ENCODE assay signal across 8 cellular contexts in genomic region chr10:71608863-71609768, GRCh38.
DNase-seq lines count a peak whose midpoint lies in the region; ATAC-seq, FAIRE-seq and TF ChIP-seq lines count a peak whose summit lies in the region.

No MANE protein-coding gene starts in this region.

- H3K4me3 Mint-ChIP-seq in activated CD8-positive, alpha-beta T cell treated with anti-CD3 and anti-CD28 coated beads, Interleukin-2, amount 10 ng/mL, durations not matched to agents 7 days and 5 days = no peak overlapping the region

- 39 to 43% methylated on average over 19 of the region's 19 CpGs for WGBS in ectodermal cell, 2 experiments

- DNase-seq in AG04450 (ENCODE audit: low read depth, low spot score) = no peak
- peak; percentile 50 for DNase-seq in GM19239 (ENCODE audit: insufficient read length, low spot score)
- peak; percentile 74 for DNase-seq in NCI-H69 (lab: John Stamatoyannopoulos, UW)
- peak; percentile 78 for DNase-seq in activated CD8-positive, alpha-beta T cell treated with anti-CD3 and anti-CD28 coated beads, Interleukin-2, amount 10 ng/mL, durations not matched to agents 7 days and 5 days
- DNase-seq in medulla oblongata (ENCODE audit: extremely low spot score) = peak; percentile 91
- DNase-seq in stimulated activated CD8-positive, alpha-beta memory T cell treated with anti-CD3 and anti-CD28 coated beads, Interleukin-15, amount 100 ng/mL, for 48 hours (ENCODE audit: low read depth in 2 of 2) = peak; percentile 40 to 41

- H3K27ac ChIP-seq in AG04450 (ENCODE audit: low read depth, low read length) (no peak overlapping the region), ectodermal cell (ENCODE audit: insufficient read depth, low read depth, low read length, poor library complexity, severe bottlenecking) (peak overlapping the region; percentile 63)

- H3K4me1 ChIP-seq in ectodermal cell (ENCODE audit: control insufficient read depth, insufficient read depth, low read length) = peaks cover 42% of the 10 kb centered on the region

- ATAC-seq in activated CD8-positive, alpha-beta T cell treated with anti-CD3 and anti-CD28 coated beads, Interleukin-2, amount 10 ng/mL, durations not matched to agents 7 days and 5 days = peak; percentile 63
- ATAC-seq in GM18498 (IDR thresholded peaks at IDR 0.05; ENCODE audit: unreplicated experiment) = no peak

- H3K9me3 ChIP-seq in AG04450 (ENCODE audit: control insufficient read depth, insufficient read depth, low read length) (no peaks in the 10 kb centered on the region), ectodermal cell (ENCODE audit: control insufficient read depth, low read length) (no peaks in the 10 kb centered on the region)

- H3K36me3 Mint-ChIP-seq in activated CD8-positive, alpha-beta T cell treated with anti-CD3 and anti-CD28 coated beads, Interleukin-2, amount 10 ng/mL, durations not matched to agents 7 days and 5 days (ENCODE audit: low read depth) = no peaks in the 10 kb centered on the region

- H3K4me3 ChIP-seq in AG04450 (ENCODE audit: low read depth, low read length) (no peak overlapping the region), ectodermal cell (ENCODE audit: insufficient read depth, low read depth, low read length) (no peak overlapping the region)

- H3K9me3 Mint-ChIP-seq in activated CD8-positive, alpha-beta T cell treated with anti-CD3 and anti-CD28 coated beads, Interleukin-2, amount 10 ng/mL, durations not matched to agents 7 days and 5 days (ENCODE audit: insufficient read depth) = no peaks in the 10 kb centered on the region

- H3K27me3 Mint-ChIP-seq in activated CD8-positive, alpha-beta T cell treated with anti-CD3 and anti-CD28 coated beads, Interleukin-2, amount 10 ng/mL, durations not matched to agents 7 days and 5 days (ENCODE audit: low read depth) = no peaks in the 10 kb centered on the region

- TF ChIP-seq CTCF in AG04450 (IDR thresholded peaks at IDR 0.05; ENCODE audit: low read depth, low read length) = peak; percentile 86

- H3K36me3 ChIP-seq in ectodermal cell (ENCODE audit: control insufficient read depth, insufficient read depth, low read length) = no peaks in the 10 kb centered on the region

- H3K27me3 ChIP-seq in AG04450 (ENCODE audit: control insufficient read depth, insufficient read depth, low read length) (peaks cover 39% of the 10 kb centered on the region), ectodermal cell (ENCODE audit: control insufficient read depth, insufficient read depth, low read length, poor library complexity, severe bottlenecking) (no peaks in the 10 kb centered on the region)

- no peaks in the 10 kb centered on the region for H3K4me1 Mint-ChIP-seq in activated CD8-positive, alpha-beta T cell treated with anti-CD3 and anti-CD28 coated beads, Interleukin-2, amount 10 ng/mL, durations not matched to agents 7 days and 5 days (ENCODE audit: low read depth)

- POLR2A ChIA-PET in AG04450 (lab: Yijun Ruan, JAX) = no interaction called here
- POLR2A ChIA-PET in activated CD8-positive, alpha-beta T cell treated with anti-CD3 and anti-CD28 coated beads, Interleukin-2, amount 10 ng/mL, durations not matched to agents 7 days and 5 days (lab: Charles Lee) = no interaction called here

- H3K27ac Mint-ChIP-seq in activated CD8-positive, alpha-beta T cell treated with anti-CD3 and anti-CD28 coated beads, Interleukin-2, amount 10 ng/mL, durations not matched to agents 7 days and 5 days = no peak overlapping the region

- CTCF ChIA-PET in AG04450 (lab: Charles Lee) = interaction anchor here (0.5 to 3.6 kb wide), 24 partner anchors 9 to 300 kb away, joined by 3 to 26 read pairs (median 4); partner anchors contain the start of gene SLC29A3
- CTCF ChIA-PET in activated CD8-positive, alpha-beta T cell treated with anti-CD3 and anti-CD28 coated beads, Interleukin-2, amount 10 ng/mL, durations not matched to agents 7 days and 5 days (lab: Charles Lee) = interaction anchor here (0.6 to 2.1 kb wide), 15 partner anchors 11 to 234 kb away, joined by 3 to 7 read pairs (median 3); no protein-coding TSS in a partner anchor

- peak; percentile 63 for FAIRE-seq in GM19239 (lab: Jason Lieb, UNC)
